ENCODE assay signal across 33 cellular contexts in genomic region chr4:7704091-7704490, GRCh38.
"Had no signal": no experiment of that assay in that cellular context is flagged by ENCODE, and none has a peak within 500 bp of the region (broad histone marks: within the 10 kb centered on the region; RNA-seq: fewer than 3 reads in every experiment).

No MANE protein-coding gene starts in this region.

- H3K4me3 Mint-ChIP-seq: activated B cell treated with CpG ODN at 0.5 μM for 24 hours; activated CD4-positive, alpha-beta memory T cell treated with anti-CD3 and anti-CD28 coated beads for 36 hours; activated CD4-positive, alpha-beta T cell treated with anti-CD3 and anti-CD28 coated beads, Interleukin-2, amount 10 ng/mL, durations not matched to agents 24 days and 14 days; activated CD8-positive, alpha-beta memory T cell treated with anti-CD3 and anti-CD28 coated beads, Interleukin-2, amount 10 ng/mL, durations not matched to agents 7 days and 5 days; activated CD8-positive, alpha-beta T cell treated with anti-CD3 and anti-CD28 coated beads for 36 hours; activated naive CD4-positive, alpha-beta T cell treated with anti-CD3 and anti-CD28 coated beads for 36 hours; activated naive CD8-positive, alpha-beta T cell treated with anti-CD3 and anti-CD28 coated beads for 36 hours; activated T-cell treated with anti-CD3 and anti-CD28 coated beads, Interleukin-2, amount 50 U/mL, for 24 hours; central memory CD8-positive, alpha-beta T cell; T-helper 1 cell treated with Interleukin-12 subunit alpha and Interleukin-12 subunit beta and Interleukin-4 antibody, amounts not matched to agents 30 μg/mL and 1 μg/mL, for 36 hours; T-helper 2 cell treated with Interferon-gamma antibody and Interleukin-4, amounts not matched to agents 5 μg/mL and 100 μg/mL, for 36 hours had no signal

- H3K36me3 Mint-ChIP-seq: activated CD4-positive, alpha-beta memory T cell treated with anti-CD3 and anti-CD28 coated beads for 36 hours; activated CD8-positive, alpha-beta memory T cell treated with anti-CD3 and anti-CD28 coated beads, Interleukin-2, amount 10 ng/mL, durations not matched to agents 7 days and 5 days; activated naive CD4-positive, alpha-beta T cell treated with anti-CD3 and anti-CD28 coated beads, Interleukin-2, amount 50 U/mL, for 72 hours; activated naive CD8-positive, alpha-beta T cell treated with anti-CD3 and anti-CD28 coated beads for 36 hours had no signal

- H3K9me3 Mint-ChIP-seq: activated B cell treated with CpG ODN at 0.5 μM for 24 hours; activated CD4-positive, alpha-beta memory T cell treated with anti-CD3 and anti-CD28 coated beads for 36 hours; activated CD4-positive, alpha-beta T cell treated with anti-CD3 and anti-CD28 coated beads, Interleukin-2, amount 10 ng/mL, durations not matched to agents 24 days and 14 days; activated CD8-positive, alpha-beta T cell treated with anti-CD3 and anti-CD28 coated beads for 36 hours; activated naive CD4-positive, alpha-beta T cell treated with anti-CD3 and anti-CD28 coated beads for 36 hours; activated naive CD4-positive, alpha-beta T cell treated with anti-CD3 and anti-CD28 coated beads, Interleukin-2, amount 50 U/mL, for 72 hours; activated naive CD8-positive, alpha-beta T cell treated with anti-CD3 and anti-CD28 coated beads for 36 hours; activated T-cell treated with anti-CD3 and anti-CD28 coated beads, Interleukin-2, amount 50 U/mL, for 24 hours; central memory CD8-positive, alpha-beta T cell; T-helper 1 cell treated with Interleukin-12 subunit alpha and Interleukin-12 subunit beta and Interleukin-4 antibody, amounts not matched to agents 30 μg/mL and 1 μg/mL, for 36 hours; T-helper 2 cell treated with Interferon-gamma antibody and Interleukin-4, amounts not matched to agents 5 μg/mL and 100 μg/mL, for 36 hours had no signal

- H3K27ac Mint-ChIP-seq: activated B cell treated with CpG ODN at 0.5 μM for 24 hours; activated CD4-positive, alpha-beta memory T cell treated with anti-CD3 and anti-CD28 coated beads for 36 hours; activated CD4-positive, alpha-beta T cell treated with anti-CD3 and anti-CD28 coated beads, Interleukin-2, amount 10 ng/mL, durations not matched to agents 24 days and 14 days; activated CD8-positive, alpha-beta memory T cell treated with anti-CD3 and anti-CD28 coated beads, Interleukin-2, amount 10 ng/mL, durations not matched to agents 7 days and 5 days; activated CD8-positive, alpha-beta T cell treated with anti-CD3 and anti-CD28 coated beads for 36 hours; activated naive CD4-positive, alpha-beta T cell treated with anti-CD3 and anti-CD28 coated beads for 36 hours; activated naive CD8-positive, alpha-beta T cell treated with anti-CD3 and anti-CD28 coated beads for 36 hours; activated T-cell treated with anti-CD3 and anti-CD28 coated beads, Interleukin-2, amount 50 U/mL, for 24 hours; T-helper 1 cell treated with Interleukin-12 subunit alpha and Interleukin-12 subunit beta and Interleukin-4 antibody, amounts not matched to agents 30 μg/mL and 1 μg/mL, for 36 hours; T-helper 2 cell treated with Interferon-gamma antibody and Interleukin-4, amounts not matched to agents 5 μg/mL and 100 μg/mL, for 36 hours had no signal

- DNase-seq: activated B cell treated with CpG ODN at 0.5 μM for 24 hours; activated CD4-positive, alpha-beta memory T cell treated with anti-CD3 and anti-CD28 coated beads for 36 hours; activated CD4-positive, alpha-beta T cell treated with anti-CD3 and anti-CD28 coated beads for 4 hours; activated CD4-positive, alpha-beta T cell treated with anti-CD3 and anti-CD28 coated beads, Interleukin-2, amount 10 ng/mL, durations not matched to agents 24 days and 14 days; activated CD4-positive, alpha-beta T cell treated with anti-CD3 and anti-CD28 coated beads, Interleukin-2, amount 50 U/mL, for 1 hour; activated CD4-positive, alpha-beta T cell treated with anti-CD3 and anti-CD28 coated beads, Interleukin-2, amount 50 U/mL, for 4 hours; activated CD4-positive, CD25-positive, alpha-beta regulatory T cell treated with anti-CD3 and anti-CD28 coated beads, Interleukin-2, amount 50 U/mL, for 72 hours; activated CD8-positive, alpha-beta memory T cell treated with anti-CD3 and anti-CD28 coated beads, Interleukin-2, amount 10 ng/mL, durations not matched to agents 7 days and 5 days; activated CD8-positive, alpha-beta memory T cell treated with anti-CD3 and anti-CD28 coated beads, Interleukin-2, amount 50 U/mL, for 48 hours; activated CD8-positive, alpha-beta T cell treated with anti-CD3 and anti-CD28 coated beads for 36 hours; activated effector memory CD4-positive, alpha-beta T cell treated with anti-CD3 and anti-CD28 coated beads, Interleukin-2, amount 50 U/mL, for 16 hours; activated gamma-delta T cell treated with Interleukin-2 at 50 U/mL for 16 hours; activated naive CD4-positive, alpha-beta T cell; activated naive CD4-positive, alpha-beta T cell treated with anti-CD3 and anti-CD28 coated beads for 36 hours; activated naive CD4-positive, alpha-beta T cell treated with anti-CD3 and anti-CD28 coated beads, Interleukin-2, amount 50 U/mL, for 16 hours; activated naive CD8-positive, alpha-beta T cell treated with anti-CD3 and anti-CD28 coated beads for 36 hours; activated T-cell treated with anti-CD3 and anti-CD28 coated beads, Interleukin-2, amount 50 U/mL, for 24 hours; activated T-cell treated with anti-CD3 and anti-CD28 coated beads, Interleukin-2, amount 50 U/mL, for 48 hours; adrenal gland; amniotic stem cell; aorta; body of pancreas; brain microvascular endothelial cell; caudate nucleus; cerebellar nuclear complex; SW 1271; T-helper 1 cell; T-helper 2 cell; T-helper 9 cell had no signal

- H3K4me1 Mint-ChIP-seq: activated B cell treated with CpG ODN at 0.5 μM for 24 hours; activated CD4-positive, alpha-beta T cell treated with anti-CD3 and anti-CD28 coated beads, Interleukin-2, amount 10 ng/mL, durations not matched to agents 24 days and 14 days; activated CD8-positive, alpha-beta memory T cell treated with anti-CD3 and anti-CD28 coated beads, Interleukin-2, amount 10 ng/mL, durations not matched to agents 7 days and 5 days; activated naive CD8-positive, alpha-beta T cell treated with anti-CD3 and anti-CD28 coated beads for 36 hours had no signal

- ATAC-seq: activated CD8-positive, alpha-beta memory T cell treated with anti-CD3 and anti-CD28 coated beads, Interleukin-2, amount 10 ng/mL, durations not matched to agents 7 days and 5 days; activated CD8-positive, alpha-beta T cell treated with anti-CD3 and anti-CD28 coated beads for 36 hours; activated naive CD4-positive, alpha-beta T cell treated with anti-CD3 and anti-CD28 coated beads, Interleukin-2, amount 50 U/mL, for 72 hours had no signal

- H3K27me3 Mint-ChIP-seq: activated CD4-positive, alpha-beta T cell treated with anti-CD3 and anti-CD28 coated beads, Interleukin-2, amount 10 ng/mL, durations not matched to agents 24 days and 14 days had no signal
